27 cellular contexts compared by ENCODE assay signal in the genomic region with DNA sequence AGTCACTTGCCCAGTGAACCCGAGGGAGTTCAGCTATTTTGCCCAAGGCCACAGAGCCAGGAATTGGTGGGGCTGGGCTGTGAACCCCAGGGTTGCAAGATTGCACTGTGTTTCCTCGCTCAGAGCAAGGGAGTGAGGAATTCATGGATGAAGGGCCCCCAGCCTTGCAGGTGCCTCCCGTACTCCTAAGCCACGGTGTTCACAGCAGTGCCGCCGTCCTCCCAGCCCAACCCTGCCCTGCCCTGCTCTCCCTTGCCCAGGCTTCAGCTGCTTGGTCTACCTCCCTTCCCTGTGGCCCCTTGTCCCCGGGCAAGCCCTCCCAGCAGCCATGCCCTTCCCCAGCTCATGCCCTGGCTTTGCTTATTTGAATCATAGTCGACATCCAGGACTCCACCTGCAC. TPM values are rescaled to one million over a fixed set of nuclear protein-coding genes. Genes with fewer than 3 reads are reported as not detected.
DNase-seq lines count a peak whose midpoint lies in the region; ATAC-seq, FAIRE-seq and TF ChIP-seq lines count a peak whose summit lies in the region.
"Had no signal": no experiment of that assay in that cellular context is flagged by ENCODE, and none has a peak within 500 bp of the region (broad histone marks: within the 10 kb centered on the region; RNA-seq: fewer than 3 reads in every experiment).

No MANE protein-coding gene starts in this region.

- no peak for TF ChIP-seq EP300 in H1 (IDR thresholded peaks at IDR 0.05; ENCODE audit: borderline replicate concordance in 1 of 2, low read depth in 2 of 2, low read length in 2 of 2)

- TF ChIP-seq CTCF in H1 (IDR thresholded peaks at IDR 0.05; ENCODE audit: control extremely low read depth in 1 of 3, insufficient read depth in 1 of 3, low read depth in 1 of 3, low read length in 3 of 3): no peak

- H3K23ac ChIP-seq in H1 (ENCODE audit: insufficient read length) (no peak overlapping the region), neuronal stem cell (ENCODE audit: low read depth, low read length, poor library complexity) (peak overlapping the region; percentile 87)

- POLR2A ChIA-PET in H1 (lab: Charles Lee; ENCODE audit: partially characterized antibody): interaction anchor here (0.8 kb wide), 1 partner anchor 10 kb away, joined by 3 read pairs; no protein-coding TSS in a partner anchor
- POLR2A ChIA-PET in HEK293T (lab: Yijun Ruan, JAX): no interaction called here

- H2BK5ac ChIP-seq in H1 (ENCODE audit: low read depth, low read length) (no peak overlapping the region), neuronal stem cell (ENCODE audit: low read length) (no peak overlapping the region)

- H3K79me2 ChIP-seq in H1 (ENCODE audit: control insufficient read depth in 1 of 2, insufficient read depth in 2 of 2, low read length in 2 of 2): no peaks in the 10 kb centered on the region

- CTCF ChIA-PET in H1 (lab: Charles Lee; ENCODE audit: partially characterized antibody): interaction anchor here (2.0 to 17.5 kb wide), 2 partner anchors 11 to 33 kb away, joined by 6 to 156 read pairs; no protein-coding TSS in a partner anchor
- CTCF ChIA-PET in HEK293T (lab: Yijun Ruan, JAX): no interaction called here

- no peak for FAIRE-seq in H1 (lab: Jason Lieb, UNC)
- FAIRE-seq: A204.1, GM12891, GM19239 had no signal

- H3K36me3 ChIP-seq in NT2/D1 (ENCODE audit: insufficient read depth, insufficient read length, low read length) (peaks cover 31% of the 10 kb centered on the region), H1 (ENCODE audit: control insufficient read depth in 2 of 4, insufficient read depth in 4 of 4, low read length in 3 of 4) (no peaks in the 10 kb centered on the region), neuronal stem cell (replicated peaks in 1 of 2; ENCODE audit: control insufficient read depth in 2 of 2, insufficient read depth in 2 of 2, low read length in 2 of 2) (no peaks in the 10 kb centered on the region)
- H3K36me3 ChIP-seq: BE2C, BLaER1 had no signal

- no peak overlapping the region for H2BK15ac ChIP-seq in H1 (ENCODE audit: low read length)
- H2BK15ac ChIP-seq in neuronal stem cell (ENCODE audit: low read length): no peak overlapping the region

- H3K36me3 Mint-ChIP-seq in T-helper 17 cell (ENCODE audit: low read depth): peaks cover 6% of the 10 kb centered on the region
- H3K36me3 Mint-ChIP-seq: CD14-positive monocyte; CD4-positive, alpha-beta memory T cell; CD4-positive, CD25-positive, alpha-beta regulatory T cell; CD8-positive, alpha-beta memory T cell had no signal

- peaks cover 3% of the 10 kb centered on the region for H3K4me1 Mint-ChIP-seq in T-helper 17 cell
- H3K4me1 Mint-ChIP-seq: CD14-positive monocyte; CD4-positive, alpha-beta memory T cell; CD8-positive, alpha-beta memory T cell had no signal

- H3K79me1 ChIP-seq in H1 (ENCODE audit: low read depth, low read length) (peaks cover 7% of the 10 kb centered on the region; the same call in 1 of the 2 replicates), neuronal stem cell (ENCODE audit: low read depth, low read length) (no peaks in the 10 kb centered on the region)

- peaks cover 9% of the 10 kb centered on the region for H3K9me3 ChIP-seq in NT2/D1 (ENCODE audit: insufficient read depth, low read length)
- H3K9me3 ChIP-seq in H1 (ENCODE audit: insufficient read depth in 2 of 2, low read depth in 1 of 2, low read length in 1 of 2): no peaks in the 10 kb centered on the region
- H3K9me3 ChIP-seq in neuronal stem cell (replicated peaks in 1 of 2; ENCODE audit: control insufficient read depth in 2 of 2, insufficient read depth in 1 of 2, low read depth in 1 of 2, low read length in 2 of 2): peaks cover 2 to 5% of the 10 kb centered on the region in 2 donors
- H3K9me3 ChIP-seq in T-helper 17 cell (ENCODE audit: control insufficient read depth, low read length, poor library complexity, severe bottlenecking): no peaks in the 10 kb centered on the region
- H3K9me3 ChIP-seq: BE2C, BLaER1 had no signal

- H3K9ac ChIP-seq in NT2/D1 (ENCODE audit: insufficient read length, low read depth) (peak overlapping the region; percentile 33), H1 (replicated peaks in 1 of 4; ENCODE audit: extremely low read depth in 1 of 4, low read depth in 3 of 4, low read length in 3 of 4) (no peak overlapping the region), neuronal stem cell (ENCODE audit: low read depth, low read length, poor library complexity) (no peak overlapping the region)
- H3K9ac ChIP-seq: BLaER1 had no signal

- H3K4me1 ChIP-seq in NT2/D1 (ENCODE audit: insufficient read depth, insufficient read length) (peaks cover 25% of the 10 kb centered on the region), H1 (replicated peaks in 1 of 4; ENCODE audit: control insufficient read depth in 3 of 4, insufficient read depth in 4 of 4, low read length in 3 of 4) (peaks cover 2 to 18% (median 8%) of the 10 kb centered on the region in 4 experiments), neuronal stem cell (ENCODE audit: control insufficient read depth in 2 of 2, insufficient read depth in 1 of 2, low read depth in 1 of 2, low read length in 2 of 2) (peaks cover 12% of the 10 kb centered on the region in 2 donors)
- H3K4me1 ChIP-seq: BE2C had no signal

- H3K18ac ChIP-seq in H1 (ENCODE audit: extremely low read depth, low read length) (no peak overlapping the region), neuronal stem cell (ENCODE audit: low read length) (peak overlapping the region; percentile 7)

- H2AK5ac ChIP-seq in H1 (ENCODE audit: low read depth, low read length) (no peak overlapping the region), neuronal stem cell (ENCODE audit: low read depth, low read length) (peak overlapping the region; percentile 74)

- H2AFZ ChIP-seq in H1 (ENCODE audit: low read length) (no peak overlapping the region), neuronal stem cell (ENCODE audit: low read length) (no peak overlapping the region)

- 0 out of 2 replicates have a peak, but pooled peaks cover 1% of the 10 kb centered on the region for H3K23me2 ChIP-seq in H1 (ENCODE audit: low read depth, low read length)

- no peak overlapping the region for H4K8ac ChIP-seq in H1 (ENCODE audit: extremely low read depth, insufficient read depth, low read length)
- no peak overlapping the region for H4K8ac ChIP-seq in neuronal stem cell (ENCODE audit: low read depth, low read length)

- no peak for ATAC-seq in T-helper 17 cell

- H4K20me1 ChIP-seq in H1 (replicated peaks in 1 of 2; ENCODE audit: control insufficient read depth in 1 of 2, insufficient read depth in 2 of 2, low read length in 2 of 2): no peaks in the 10 kb centered on the region
- H4K20me1 ChIP-seq: BLaER1 had no signal

- H4K91ac ChIP-seq in H1 (replicated peaks; ENCODE audit: insufficient read length, low read length) (peak overlapping the region; percentile 18), neuronal stem cell (ENCODE audit: low read depth, low read length, poor library complexity) (no peak overlapping the region)

- TF ChIP-seq RAD21 in H1 (IDR thresholded peaks at IDR 0.05 in 1 of 2, conservative IDR thresholded peaks at IDR 0.05 in 1 of 2; ENCODE audit: low read depth in 2 of 2, low read length in 2 of 2): no peak

- H3K4ac ChIP-seq in H1 (replicated peaks; ENCODE audit: insufficient read length, low read depth, low read length) (no peak overlapping the region), neuronal stem cell (ENCODE audit: low read length) (no peak overlapping the region)

- H3K14ac ChIP-seq in H1 (ENCODE audit: insufficient read length): no peak overlapping the region
- no peak overlapping the region for H3K14ac ChIP-seq in neuronal stem cell (ENCODE audit: low read length)

- DNase-seq in NT2/D1 (ENCODE audit: low read depth, low spot score) (no peak), H1 (ENCODE audit: low read depth in 1 of 2, low spot score in 2 of 2) (no peak), neuronal stem cell (ENCODE audit: low spot score) (no peak), T-helper 17 cell (no peak), HEK293T (ENCODE audit: extremely low spot score) (no peak)
- DNase-seq in activated CD4-positive, alpha-beta T cell treated with anti-CD3 and anti-CD28 coated beads, Interleukin-2, amount 50 U/mL, for 48 hours: no peak
- DNase-seq: 8988T; ACHN; BE2C; C1 segment of cervical spinal cord; CD4-positive, alpha-beta memory T cell; CD4-positive, CD25-positive, alpha-beta regulatory T cell; CD8-positive, alpha-beta memory T cell; COR-L47; DMS 273 treated with DMSO at 0.1 percent for 48 hours; DMS153; DMS53; DMS79; DND-41; EL; GF-D8 had no signal

- TF ChIP-seq POLR2A in H1 (IDR thresholded peaks at IDR 0.05; ENCODE audit: control extremely low read depth in 1 of 2, low read depth in 2 of 2, low read length in 2 of 2): no peak

- no peak overlapping the region for H3K56ac ChIP-seq in H1 (replicated peaks; ENCODE audit: insufficient read length, low read depth, low read length)

- H3K4me3 ChIP-seq in NT2/D1 (ENCODE audit: insufficient read length, low read depth): no peak overlapping the region
- no peak overlapping the region for H3K4me3 ChIP-seq in H1 (ENCODE audit: extremely low read depth in 1 of 4, insufficient read depth in 2 of 4, low read depth in 3 of 4, low read length in 4 of 4)
- H3K4me3 ChIP-seq in neuronal stem cell (ENCODE audit: low read length in 2 of 2): no peak overlapping the region
- H3K4me3 ChIP-seq: BLaER1 had no signal

- H2BK20ac ChIP-seq in H1 (ENCODE audit: low read length): no peak overlapping the region

- no peaks in the 10 kb centered on the region for H3K27me3 ChIP-seq in NT2/D1 (ENCODE audit: insufficient read depth, insufficient read length)
- H3K27me3 ChIP-seq in H1 (replicated peaks in 1 of 4; ENCODE audit: control insufficient read depth in 3 of 4, extremely low read depth in 1 of 4, insufficient read depth in 3 of 4, low read length in 3 of 4): no peaks in the 10 kb centered on the region
- peaks cover 0 to 55% (median 7%) of the 10 kb centered on the region in 3 experiments for H3K27me3 ChIP-seq in neuronal stem cell (ENCODE audit: control insufficient read depth in 3 of 3, insufficient read depth in 3 of 3, low read depth in 1 of 3, low read length in 3 of 3)
- H3K27me3 ChIP-seq: BE2C had no signal

- no peak overlapping the region for H4K5ac ChIP-seq in H1 (ENCODE audit: insufficient read length, low read depth, low read length)

- H3K4me2 ChIP-seq in H1 (ENCODE audit: insufficient read depth in 1 of 2, low read depth in 2 of 2, low read length in 2 of 2) (no peak overlapping the region), neuronal stem cell (ENCODE audit: insufficient read depth, low read length, poor library complexity, severe bottlenecking) (no peak overlapping the region)
- H3K4me2 ChIP-seq: BLaER1 had no signal

- no peak overlapping the region for H3K4me3 Mint-ChIP-seq in T-helper 17 cell
- H3K4me3 Mint-ChIP-seq: CD14-positive monocyte; CD4-positive, alpha-beta memory T cell; CD4-positive, CD25-positive, alpha-beta regulatory T cell; CD8-positive, alpha-beta memory T cell had no signal

- H3K27ac Mint-ChIP-seq in T-helper 17 cell: no peak overlapping the region
- H3K27ac Mint-ChIP-seq: CD4-positive, CD25-positive, alpha-beta regulatory T cell; CD8-positive, alpha-beta memory T cell had no signal

- no peak overlapping the region for H3K27ac ChIP-seq in H1 (ENCODE audit: low read depth, low read length)
- no peak overlapping the region for H3K27ac ChIP-seq in neuronal stem cell (replicated peaks; ENCODE audit: low read length)
- H3K27ac ChIP-seq: BLaER1 had no signal

- WGBS in H1 (ENCODE audit: extremely low coverage in 1 of 2, insufficient coverage in 1 of 2, insufficient read length in 1 of 2, insufficient replicate concordance in 2 of 2, low coverage in 1 of 2, low lambda C conversion rate in 2 of 2, missing lambda C conversion rate in 1 of 2), 2 experiments: 91% methylated on average over 8 of the region's 8 CpGs; no CpG with 5 or more reads in 1 of the 2 experiments
- no CpG with 5 or more reads among the region's 8 CpGs for WGBS in neuronal stem cell (ENCODE audit: extremely low coverage in 2 of 2, insufficient read length in 2 of 2, insufficient replicate concordance in 1 of 2), 2 donors

- H3K27me3 Mint-ChIP-seq in T-helper 17 cell: peaks cover 55% of the 10 kb centered on the region

- H2BK12ac ChIP-seq in H1 (ENCODE audit: low read depth, low read length) (no peak overlapping the region), neuronal stem cell (ENCODE audit: low read length) (no peak overlapping the region)

- H2BK120ac ChIP-seq in H1 (replicated peaks; ENCODE audit: low read depth, low read length): no peak overlapping the region
- H2BK120ac ChIP-seq in neuronal stem cell (ENCODE audit: low read depth, low read length): no peak overlapping the region

RNA-seq across cellular contexts. Expression of a gene that starts 6.1 kb away (rescaled TPM):
- total RNA-seq in H1 (2021; fragmentation: NEBNext Ultra II Directional; extraction: Animal tissue kit (Norgen Biotek cat#: 25700)): 12.3 and 13.2 TPM in 2 replicates
- 9.3 and 11.5 TPM in 2 replicates for polyA plus RNA-seq in H1 (2011; rRNA removed)
- polyA plus RNA-seq in H1 (2011; cell fraction: cytosol; rRNA removed): 6.0 TPM
- polyA plus RNA-seq in H1 (2011; cell fraction: nucleus; rRNA removed): 24.8 TPM
- polyA plus RNA-seq in H1 (2012, experiment 1 of 2): 8.0 to 13.0 TPM (median 12.4 TPM) in 4 replicates
- polyA plus RNA-seq in H1 (2012, experiment 2 of 2): 10.7 TPM
- polyA plus RNA-seq in H1 (2013, experiment 1 of 2): 18.4 TPM
- 15.1 TPM for polyA plus RNA-seq in H1 (2013, experiment 2 of 2)
- 3.8 and 4.1 TPM in 2 replicates for polyA minus RNA-seq in H1 (2011; rRNA and poly(A)+ RNA removed)
- 4.8 TPM for polyA minus RNA-seq in H1 (2011; cell fraction: cytosol; rRNA and poly(A)+ RNA removed)
- 7.2 TPM for polyA minus RNA-seq in H1 (2011; cell fraction: nucleus; rRNA and poly(A)+ RNA removed)
- polyA plus RNA-seq in neuronal stem cell (2013, experiment 1 of 2): 0.03 TPM
- 0.07 TPM for polyA plus RNA-seq in neuronal stem cell (2013, experiment 2 of 2)
- under 1 TPM; 0.47 to 0.50 TPM for total RNA-seq in T-helper 17 cell
- polyA plus RNA-seq: AG04450; CD14-positive monocyte; CD4-positive, alpha-beta memory T cell; CD8-positive, alpha-beta memory T cell had no signal
